In the genomic region with DNA sequence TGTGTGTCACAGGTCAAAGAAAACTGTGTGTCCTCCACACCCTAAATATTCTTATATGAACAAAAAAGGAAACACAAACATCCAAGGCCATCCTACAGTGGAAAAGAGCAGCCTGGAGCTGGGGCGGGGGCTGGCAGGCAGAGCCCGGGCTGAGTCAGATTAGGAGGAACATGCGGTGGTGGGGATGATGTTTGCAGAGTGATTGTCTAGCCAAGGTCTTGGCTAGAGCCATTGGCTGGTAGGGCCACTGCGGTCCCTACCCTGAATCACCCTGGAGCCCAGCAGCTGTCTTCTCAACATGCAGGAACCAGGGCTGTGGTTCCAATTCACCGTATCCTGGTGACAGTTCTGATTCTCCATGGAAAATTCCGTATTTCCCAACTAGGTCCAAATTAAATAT, we compare ENCODE assay signal across 27 cellular contexts.
DNase-seq lines count a peak whose midpoint lies in the region; ATAC-seq, FAIRE-seq and TF ChIP-seq lines count a peak whose summit lies in the region.
"Had no signal": no experiment of that assay in that cellular context is flagged by ENCODE, and none has a peak within 500 bp of the region (broad histone marks: within the 10 kb centered on the region; RNA-seq: fewer than 3 reads in every experiment).

No MANE protein-coding gene starts in this region.

- FAIRE-seq in small intestine (lab: Jason Lieb, UNC) (no peak), kidney (lab: Jason Lieb, UNC) (no peak)

- WGBS in right cardiac atrium: 68% methylated on average over 6 of the region's 6 CpGs
- 86 to 91% (median 86%) methylated on average over 6 of the region's 6 CpGs for WGBS in small intestine, 3 donors
- 81% methylated on average over 6 of the region's 6 CpGs for WGBS in prostate gland

- H3K27ac ChIP-seq in right cardiac atrium (ENCODE audit: low read length) (no peak overlapping the region), small intestine (ENCODE audit: low read depth in 1 of 2, low read length in 1 of 2) (no peak overlapping the region), prostate gland (no peak overlapping the region), kidney (ENCODE audit: low read depth in 2 of 2, low read length in 2 of 2) (no peak overlapping the region)
- H3K27ac ChIP-seq: brain microvascular endothelial cell, colonic mucosa, VCaP had no signal

- TF ChIP-seq CTCF in prostate gland (IDR thresholded peaks at IDR 0.05): no peak
- TF ChIP-seq CTCF in kidney (IDR thresholded peaks at IDR 0.05; ENCODE audit: borderline replicate concordance, extremely low read depth, insufficient read depth): no peak

- H3K4me3 ChIP-seq in right cardiac atrium (ENCODE audit: low read length) (no peak overlapping the region), small intestine (ENCODE audit: low read depth in 1 of 2, low read length in 2 of 2) (no peak overlapping the region), prostate gland (no peak overlapping the region), kidney (ENCODE audit: low read length in 2 of 2) (no peak overlapping the region)
- H3K4me3 ChIP-seq: colonic mucosa, GM23338, tibial nerve had no signal

- no peaks in the 10 kb centered on the region for H3K27me3 ChIP-seq in right cardiac atrium (ENCODE audit: control insufficient read depth, insufficient read depth)
- H3K27me3 ChIP-seq in small intestine (ENCODE audit: control insufficient read depth in 2 of 2, insufficient read depth in 2 of 2, low read length in 2 of 2): no peaks in the 10 kb centered on the region
- H3K27me3 ChIP-seq in prostate gland (replicated peaks; ENCODE audit: insufficient read depth): no peaks in the 10 kb centered on the region
- H3K27me3 ChIP-seq: brain microvascular endothelial cell, colonic mucosa, tibial nerve had no signal

- DNase-seq in AG08395 (ENCODE audit: low spot score): peak; percentile 33
- DNase-seq in Ammon's horn (ENCODE audit: low spot score): peak; percentile 28
- DNase-seq in RPMI7951 (ENCODE audit: low read depth): peak; percentile 3
- peak; percentile 47 to 67 (median 59) for DNase-seq in right cardiac atrium
- DNase-seq in small intestine: no peak
- no peak for DNase-seq in prostate gland (ENCODE audit: low spot score)
- no peak for DNase-seq in kidney
- DNase-seq: activated CD4-positive, alpha-beta T cell treated with anti-CD3 and anti-CD28 coated beads, Interleukin-2, amount 10 ng/mL, durations not matched to agents 7 days and 5 days; activated CD8-positive, alpha-beta memory T cell treated with anti-CD3 and anti-CD28 coated beads, Interleukin-2, amount 50 U/mL, for 4 hours; activated effector memory CD4-positive, alpha-beta T cell treated with anti-CD3 and anti-CD28 coated beads, Interleukin-2, amount 50 U/mL, for 16 hours; brain microvascular endothelial cell; CD8-positive, alpha-beta T cell; colonic mucosa; DMS153; effector memory CD8-positive, alpha-beta T cell; foreskin melanocyte; HFFc6; Kasumi-1; NCI-H1092 treated with DMSO at 0.1 percent for 48 hours; NCI-H2029 treated with DMSO at 0.1 percent for 48 hours; NCI-H226; nucleus accumbens; stimulated activated naive CD8-positive, alpha-beta T cell treated with anti-CD3 and anti-CD28 coated beads, Interleukin-15, amount 100 ng/mL, for 72 hours had no signal

- H3K4me1 ChIP-seq in right cardiac atrium (ENCODE audit: control insufficient read depth, insufficient read depth, low read length) (no peaks in the 10 kb centered on the region), small intestine (ENCODE audit: control insufficient read depth in 2 of 2, insufficient read depth in 1 of 2, low read depth in 1 of 2, low read length in 1 of 2) (no peaks in the 10 kb centered on the region), prostate gland (replicated peaks) (no peaks in the 10 kb centered on the region), kidney (ENCODE audit: control insufficient read depth in 1 of 2, insufficient read depth in 1 of 2, low read depth in 1 of 2, low read length in 2 of 2) (peaks cover 0 to 11% of the 10 kb centered on the region in 2 donors)
- H3K4me1 ChIP-seq: colonic mucosa had no signal

- peak; percentile 75 to 79 for ATAC-seq in right cardiac atrium
- no peak for ATAC-seq in GM21381 (IDR thresholded peaks at IDR 0.05; ENCODE audit: unreplicated experiment)
- ATAC-seq: CD8-positive, alpha-beta T cell; effector memory CD8-positive, alpha-beta T cell; GM23338 had no signal

- H3K9me3 ChIP-seq in right cardiac atrium (ENCODE audit: control insufficient read depth, low read length) (no peaks in the 10 kb centered on the region), small intestine (ENCODE audit: control insufficient read depth, low read depth) (no peaks in the 10 kb centered on the region), prostate gland (no peaks in the 10 kb centered on the region), kidney (ENCODE audit: control insufficient read depth in 1 of 2, low read length in 2 of 2) (no peaks in the 10 kb centered on the region)
- H3K9me3 ChIP-seq: colonic mucosa, tibial nerve had no signal

- H3K9ac ChIP-seq in kidney (ENCODE audit: low read length in 2 of 2): no peak overlapping the region

- no peak for TF ChIP-seq POLR2A in prostate gland (IDR thresholded peaks at IDR 0.05)

- intact Hi-C loops in right cardiac atrium (cut with DNase I) (no loop called here), prostate gland (cut with DNase I) (no loop called here), kidney (cut with DNase I) (no loop called here)

- H3K36me3 ChIP-seq in small intestine (ENCODE audit: control insufficient read depth in 2 of 2, insufficient read depth in 2 of 2, low read length in 2 of 2) (no peaks in the 10 kb centered on the region), prostate gland (no peaks in the 10 kb centered on the region), kidney (ENCODE audit: control insufficient read depth in 1 of 2, insufficient read depth in 2 of 2, low read length in 2 of 2) (no peaks in the 10 kb centered on the region)
- H3K36me3 ChIP-seq: brain microvascular endothelial cell, colonic mucosa, tibial nerve had no signal

Comparison
In these comparisons a context has a peak if more than half of its experiments do, and no peak if none do; other contexts are left out.
1. DNase-seq: peak in AG08395 (single experiment), Ammon's horn (single experiment), RPMI7951 (single experiment) and right cardiac atrium (3 of 3); none in small intestine (single experiment), prostate gland (single experiment) and kidney (single experiment).